Comparison of ENCODE assay signal across 10 cellular contexts in the genomic region with DNA sequence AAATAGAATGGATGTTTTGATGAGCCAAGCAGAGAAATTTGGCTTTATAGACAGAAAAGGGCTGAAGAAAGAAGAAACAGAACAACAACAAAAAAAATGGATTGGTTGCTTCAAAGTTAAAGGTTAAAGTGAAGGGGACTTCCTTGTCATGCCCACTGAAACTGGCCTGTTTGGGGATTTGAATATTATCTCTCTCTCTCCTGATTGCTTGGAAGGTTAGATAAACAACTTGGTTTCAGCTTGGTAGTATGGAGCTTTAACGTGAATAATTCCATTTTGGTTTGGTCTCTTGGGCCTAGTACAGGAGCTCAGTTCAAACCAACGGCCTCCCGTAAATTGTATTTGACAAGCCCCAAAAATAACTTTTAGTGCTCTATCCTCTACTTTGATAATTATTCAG.
DNase-seq lines count a peak whose midpoint lies in the region; ATAC-seq and TF ChIP-seq lines count a peak whose summit lies in the region.
"Had no signal": no experiment of that assay in that cellular context is flagged by ENCODE, and none has a peak within 500 bp of the region (broad histone marks: within the 10 kb centered on the region; RNA-seq: fewer than 3 reads in every experiment).

No MANE protein-coding gene starts in this region.

- H3K36me3 Mint-ChIP-seq in activated T-cell treated with anti-CD3 and anti-CD28 coated beads, Interleukin-2, amount 50 U/mL, for 4 hours (ENCODE audit: insufficient read depth), result no peaks in the 10 kb centered on the region

- no peaks in the 10 kb centered on the region for H3K27me3 Mint-ChIP-seq in activated T-cell treated with anti-CD3 and anti-CD28 coated beads, Interleukin-2, amount 50 U/mL, for 4 hours (ENCODE audit: low read depth)

- H3K9me3 ChIP-seq in tibial artery, result no peaks in the 10 kb centered on the region

- no peak for TF ChIP-seq CTCF in tibial artery (IDR thresholded peaks at IDR 0.05)

- H3K36me3 ChIP-seq in tibial artery, result no peaks in the 10 kb centered on the region

- H3K9me3 Mint-ChIP-seq in activated T-cell treated with anti-CD3 and anti-CD28 coated beads, Interleukin-2, amount 50 U/mL, for 4 hours, result no peaks in the 10 kb centered on the region

- H3K4me3 Mint-ChIP-seq in activated T-cell treated with anti-CD3 and anti-CD28 coated beads, Interleukin-2, amount 50 U/mL, for 4 hours, result peak overlapping the region; percentile 61

- intact Hi-C loops in tibial artery (cut with DNase I; ENCODE audit: low total_unique reads), result no loop called here

- peaks cover 0 to 58% (median 14%) of the 10 kb centered on the region in 4 donors for H3K4me1 ChIP-seq in tibial artery

- no peak for DNase-seq in activated T-cell treated with anti-CD3 and anti-CD28 coated beads, Interleukin-2, amount 50 U/mL, for 4 hours
- DNase-seq in activated T-cell treated with anti-CD3 and anti-CD28 coated beads, Interleukin-2, amount 50 U/mL, for 48 hours, result no peak
- DNase-seq in KG1 (lab: John Stamatoyannopoulos, UW), result peak; percentile 42
- peak; percentile 58 to 80 for DNase-seq in erythroblast (lab: John Stamatoyannopoulos, UW)
- DNase-seq in tibial artery, result no peak
- no peak for DNase-seq in NCI-H2081 treated with DMSO at 0.1 percent for 48 hours (lab: John Stamatoyannopoulos, UW)
- DNase-seq: NCI-H1930 had no signal

- peak; percentile 27 to 42 for ATAC-seq in activated T-cell treated with anti-CD3 and anti-CD28 coated beads, Interleukin-2, amount 50 U/mL, for 4 hours
- ATAC-seq in HG03025 (IDR thresholded peaks at IDR 0.05; ENCODE audit: low FRiP score, unreplicated experiment) (no peak), HG03095 (IDR thresholded peaks at IDR 0.05; ENCODE audit: unreplicated experiment) (no peak)

- H3K27ac ChIP-seq in tibial artery, result peak overlapping the region; percentile 74 to 91
- H3K27ac ChIP-seq: VCaP had no signal

- H3K27me3 ChIP-seq in tibial artery, result no peaks in the 10 kb centered on the region

- H3K4me1 Mint-ChIP-seq in activated T-cell treated with anti-CD3 and anti-CD28 coated beads, Interleukin-2, amount 50 U/mL, for 4 hours (ENCODE audit: low read depth), result peaks cover 80% of the 10 kb centered on the region

- H3K4me3 ChIP-seq in tibial artery, result no peak overlapping the region

- peak; percentile 3 for TF ChIP-seq POLR2A in erythroblast (IDR thresholded peaks at IDR 0.05; ENCODE audit: low read length)

Comparison
In these comparisons a context has a peak if more than half of its experiments do, and no peak if none do; other contexts are left out.
1. ATAC-seq: peak in activated T-cell treated with anti-CD3 and anti-CD28 coated beads, Interleukin-2, amount 50 U/mL, for 4 hours (2 of 2); none in HG03025 (single experiment) and HG03095 (single experiment).
2. DNase-seq: peak in KG1 (single experiment) and erythroblast (2 of 2); none in activated T-cell treated with anti-CD3 and anti-CD28 coated beads, Interleukin-2, amount 50 U/mL, for 4 hours (single experiment), activated T-cell treated with anti-CD3 and anti-CD28 coated beads, Interleukin-2, amount 50 U/mL, for 48 hours (0 of 2), tibial artery (0 of 2) and NCI-H2081 treated with DMSO at 0.1 percent for 48 hours (single experiment).